ENCODE assay signal across 21 cellular contexts in genomic region chr2:54478899-54479298, GRCh38.
"Had no signal": no experiment of that assay in that cellular context is flagged by ENCODE, and none has a peak within 500 bp of the region (broad histone marks: within the 10 kb centered on the region; RNA-seq: fewer than 3 reads in every experiment).

No MANE protein-coding gene starts in this region.

- H3K36me3 ChIP-seq: ascending aorta had no signal

- H3K4me3 ChIP-seq: ascending aorta, SK-N-MC had no signal

- H3K27ac ChIP-seq: ascending aorta, epithelial cell of prostate, SK-N-MC had no signal

- H3K9me3 ChIP-seq: ascending aorta had no signal

- DNase-seq: activated B cell treated with CpG ODN at 0.5 μM for 24 hours; activated CD4-positive, alpha-beta T cell treated with anti-CD3 and anti-CD28 coated beads for 36 hours; activated CD4-positive, alpha-beta T cell treated with anti-CD3 and anti-CD28 coated beads, Interleukin-2, amount 50 U/mL, for 4 hours; activated CD8-positive, alpha-beta memory T cell treated with anti-CD3 and anti-CD28 coated beads for 24 hours; activated CD8-positive, alpha-beta memory T cell treated with anti-CD3 and anti-CD28 coated beads, Interleukin-2, amount 50 U/mL, for 4 hours; activated T-cell treated with anti-CD3 and anti-CD28 coated beads, Interleukin-2, amount 50 U/mL, for 24 hours; cortex of kidney; endodermal cell; foreskin fibroblast; hypothalamus; naive thymus-derived CD4-positive, alpha-beta T cell; occipital lobe; stimulated activated CD4-positive, alpha-beta T cell treated with anti-CD3 and anti-CD28 coated beads, Interleukin-12 subunit alpha, Interleukin-12 subunit beta, amount 100 ng/mL, for 4 hours; SW 1271; T-helper 17 cell had no signal

- H3K27me3 ChIP-seq: ascending aorta had no signal

- ATAC-seq: activated CD4-positive, alpha-beta T cell treated with anti-CD3 and anti-CD28 coated beads for 36 hours; activated naive CD4-positive, alpha-beta T cell treated with anti-CD3 and anti-CD28 coated beads, Interleukin-2, amount 50 U/mL, for 72 hours; activated T-helper 17 cell treated with anti-CD3 and anti-CD28 coated beads, Interleukin-2, amount 50 U/mL, for 72 hours; naive thymus-derived CD4-positive, alpha-beta T cell; stimulated activated effector memory CD8-positive, alpha-beta T cell treated with anti-CD3 and anti-CD28 coated beads, Interleukin-12 subunit alpha, Interleukin-12 subunit beta, amount 100 ng/mL, for 72 hours; T-helper 17 cell had no signal
